Comparison of ENCODE assay signal across 8 cellular contexts in genomic region chr2:27033253-27033852, GRCh38. TPM values are rescaled to one million over a fixed set of nuclear protein-coding genes. Genes with fewer than 3 reads are reported as not detected.
DNase-seq lines count a peak whose midpoint lies in the region; ATAC-seq and TF ChIP-seq lines count a peak whose summit lies in the region.

No MANE protein-coding gene starts in this region.

- BruUV-seq in Caco-2 (replicated peaks; lab: Mats Ljungman, UMichigan), result TSS peak; percentile 55

- H3K4me3 Mint-ChIP-seq in Caco-2 (ENCODE audit: unreplicated experiment), result peak overlapping the region; percentile 98

- peak overlapping the region; percentile 20; the same call in 1 of the 2 replicates for H3K27ac ChIP-seq in HUES6 (ENCODE audit: low read depth, low read length)
- H3K27ac ChIP-seq in muscle layer of colon (ENCODE audit: low read depth, low read length), result peak overlapping the region; percentile 84

- H3K4me3 ChIP-seq in Caco-2 (ENCODE audit: low read depth, low read length), result peak overlapping the region; percentile 92
- H3K4me3 ChIP-seq in HUES6 (ENCODE audit: low read depth, low read length), result peak overlapping the region; percentile 94
- peak overlapping the region; percentile 92 to 100 for H3K4me3 ChIP-seq in cardiac fibroblast (replicated peaks in 1 of 2; ENCODE audit: low read depth in 2 of 2, low read length in 2 of 2)
- H3K4me3 ChIP-seq in muscle layer of colon (ENCODE audit: low read depth in 1 of 2, low read length in 2 of 2), result peak overlapping the region; percentile 90 to 93

- peaks cover 17% of the 10 kb centered on the region for H3K4me1 ChIP-seq in Caco-2
- peaks cover 11% of the 10 kb centered on the region for H3K4me1 ChIP-seq in HUES6 (ENCODE audit: control insufficient read depth, insufficient read depth, low read length)
- H3K4me1 ChIP-seq in muscle layer of colon (ENCODE audit: insufficient read depth, low read length), result peaks cover 21% of the 10 kb centered on the region

- no peaks in the 10 kb centered on the region for H3K27me3 Mint-ChIP-seq in Caco-2 (ENCODE audit: insufficient read depth, unreplicated experiment)

- H3K9me3 ChIP-seq in Caco-2, result no peaks in the 10 kb centered on the region
- no peaks in the 10 kb centered on the region for H3K9me3 ChIP-seq in HUES6 (ENCODE audit: control insufficient read depth, insufficient read depth, low read depth, low read length)
- H3K9me3 ChIP-seq in muscle layer of colon (ENCODE audit: low read length), result no peaks in the 10 kb centered on the region

- peaks cover 46% of the 10 kb centered on the region for H3K36me3 Mint-ChIP-seq in Caco-2 (ENCODE audit: insufficient read depth, unreplicated experiment)

- DNase-seq in Caco-2 (no peak), cardiac fibroblast (ENCODE audit: low read depth in 2 of 2) (no peak), head of caudate nucleus (no peak), pons (ENCODE audit: low spot score) (no peak), GM03348 (ENCODE audit: low spot score) (no peak)

- H3K9me3 Mint-ChIP-seq in Caco-2 (ENCODE audit: unreplicated experiment), result no peaks in the 10 kb centered on the region

- H3K9ac ChIP-seq in HUES6 (ENCODE audit: low read length) (peak overlapping the region; percentile 85), muscle layer of colon (ENCODE audit: low read length) (peak overlapping the region; percentile 97)

- ATAC-seq in HG02610 (IDR thresholded peaks at IDR 0.05; ENCODE audit: unreplicated experiment), result no peak

- H3K27me3 ChIP-seq in Caco-2 (replicated peaks; ENCODE audit: control insufficient read depth, insufficient read depth, low read length), result no peaks in the 10 kb centered on the region
- no peaks in the 10 kb centered on the region for H3K27me3 ChIP-seq in HUES6 (ENCODE audit: control insufficient read depth, insufficient read depth, low read length)
- H3K27me3 ChIP-seq in muscle layer of colon (ENCODE audit: control insufficient read depth in 1 of 2, insufficient read depth in 2 of 2, low read length in 2 of 2), result no peaks in the 10 kb centered on the region

- intact Hi-C loops in Caco-2 (cut with micrococcal nuclease; ENCODE audit: unreplicated experiment) (loop anchor here (2.0 kb wide), 1 partner anchor 47 kb away; no protein-coding TSS in a partner anchor), head of caudate nucleus (cut with DNase I) (loop anchor here (10.0 kb wide), 1 partner anchor 51 kb away; the partner anchor contains the start of gene KHK)

- H3K36me3 ChIP-seq in Caco-2 (ENCODE audit: control insufficient read depth, insufficient read depth, low read length), result no peaks in the 10 kb centered on the region; the same call in 1 of the 2 replicates
- H3K36me3 ChIP-seq in HUES6 (ENCODE audit: control insufficient read depth, insufficient read depth, low read length), result peaks cover 50% of the 10 kb centered on the region
- peaks cover 36% of the 10 kb centered on the region for H3K36me3 ChIP-seq in muscle layer of colon (ENCODE audit: insufficient read depth, low read length)

- POLR2A ChIA-PET in Caco-2 (lab: Charles Lee), result interaction anchor here (0.5 to 2.1 kb wide), 4 partner anchors 8 to 38 kb away, joined by 3 to 19 read pairs (median 6); partner anchors contain the start of genes AGBL5 and OST4

- H3K4me1 Mint-ChIP-seq in Caco-2 (ENCODE audit: low read depth, unreplicated experiment), result peaks cover 7% of the 10 kb centered on the region

- CTCF ChIA-PET in Caco-2 (lab: Charles Lee), result interaction anchor here (1.0 to 1.4 kb wide), 2 partner anchors 48 to 71 kb away, joined by 3 read pairs; no protein-coding TSS in a partner anchor

- TF ChIP-seq CTCF in Caco-2 (IDR thresholded peaks at IDR 0.05; ENCODE audit: insufficient read depth in 1 of 2, low read depth in 1 of 2, low read length in 1 of 2, severe bottlenecking in 1 of 2, unreplicated experiment in 1 of 2), result no peak
- TF ChIP-seq CTCF in cardiac fibroblast (IDR thresholded peaks at IDR 0.05; ENCODE audit: low read depth, low read length), result peak; percentile 2

- peak overlapping the region; percentile 91 for H3K27ac Mint-ChIP-seq in Caco-2 (ENCODE audit: unreplicated experiment)

RNA-seq across cellular contexts. Expression of gene TMEM214, which starts 0.6 kb away (rescaled TPM):
- total RNA-seq in Caco-2 (2022), result 85.0 and 85.4 TPM in 2 replicates

RNA-seq across cellular contexts. Expression of gene AGBL5, which starts 18.1 kb away (rescaled TPM):
- total RNA-seq in Caco-2 (2022), result 31.4 and 34.1 TPM in 2 replicates

RNA-seq across cellular contexts. Expression of gene OST4, which starts 38.1 kb away (rescaled TPM):
- total RNA-seq in Caco-2 (2022), result 237 and 249 TPM in 2 replicates

RNA-seq across cellular contexts. Expression of gene EMILIN1, which starts 45.1 kb away (rescaled TPM):
- total RNA-seq in Caco-2 (2022), result 0.30 and 0.43 TPM in 2 replicates

RNA-seq across cellular contexts. Expression of gene KHK, which starts 53.2 kb away (rescaled TPM):
- 7.9 and 9.3 TPM in 2 replicates for total RNA-seq in Caco-2 (2022)
